ENCODE assay signal across 1 cellular context in the genomic region with DNA sequence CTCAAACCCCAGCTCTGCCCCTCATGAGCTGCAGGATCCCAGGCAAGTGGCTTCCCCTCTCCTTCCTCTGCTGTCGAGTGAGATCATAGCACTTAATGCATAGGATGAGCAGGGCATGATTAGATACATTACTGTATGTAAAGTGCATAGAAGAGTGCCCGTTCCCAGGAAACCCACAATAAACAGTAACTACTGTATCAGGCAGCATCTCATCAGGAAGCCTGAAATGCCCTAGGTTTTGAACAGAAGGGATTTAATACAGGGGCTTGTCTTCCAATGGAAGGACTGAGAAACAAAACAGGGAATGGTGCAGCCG.
TF ChIP-seq lines count a peak whose summit lies in the region.

No MANE protein-coding gene starts in this region.

TF ChIP-seq in H1, 55 proteins besides CTCF, POLR2A, EP300 and RAD21:
- TF ChIP-seq, protein P1, sequence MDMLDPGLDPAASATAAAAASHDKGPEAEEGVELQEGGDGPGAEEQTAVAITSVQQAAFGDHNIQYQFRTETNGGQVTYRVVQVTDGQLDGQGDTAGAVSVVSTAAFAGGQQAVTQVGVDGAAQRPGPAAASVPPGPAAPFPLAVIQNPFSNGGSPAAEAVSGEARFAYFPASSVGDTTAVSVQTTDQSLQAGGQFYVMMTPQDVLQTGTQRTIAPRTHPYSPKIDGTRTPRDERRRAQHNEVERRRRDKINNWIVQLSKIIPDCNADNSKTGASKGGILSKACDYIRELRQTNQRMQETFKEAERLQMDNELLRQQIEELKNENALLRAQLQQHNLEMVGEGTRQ (IDR thresholded peaks at IDR 0.05; ENCODE audit: low read length), result no peak
- TF ChIP-seq RNF2 (IDR thresholded peaks at IDR 0.05; ENCODE audit: borderline replicate concordance, low read depth, low read length, missing control alignments, poor library complexity, severe bottlenecking), result no peak
- no peak for TF ChIP-seq PHF8 (conservative IDR thresholded peaks at IDR 0.05; ENCODE audit: low read depth, low read length)
- TF ChIP-seq BACH1 (IDR thresholded peaks at IDR 0.05; ENCODE audit: low read length), result no peak
- no peak for TF ChIP-seq ZNF274 (IDR thresholded peaks at IDR 0.05; ENCODE audit: borderline replicate concordance, extremely low read depth, low read length)
- no peak for TF ChIP-seq CBX5 (IDR thresholded peaks at IDR 0.05; ENCODE audit: low read depth, low read length)
- TF ChIP-seq EZH2 (IDR thresholded peaks at IDR 0.05; ENCODE audit: low read depth, low read length, severe bottlenecking), result no peak
- TF ChIP-seq CTBP2 (IDR thresholded peaks at IDR 0.05; ENCODE audit: borderline replicate concordance, insufficient read depth, insufficient read length, low read length), result no peak
- TF ChIP-seq SUZ12 (IDR thresholded peaks at IDR 0.05; ENCODE audit: low read length), result no peak
- no peak for TF ChIP-seq MAFK (IDR thresholded peaks at IDR 0.05; ENCODE audit: low read depth, low read length)
- no peak for TF ChIP-seq TCF12 (IDR thresholded peaks at IDR 0.05; ENCODE audit: low read depth, low read length)
- TF ChIP-seq SAP30 (IDR thresholded peaks at IDR 0.05; ENCODE audit: insufficient read depth, insufficient replicate concordance, low read length), result no peak
- no peak for TF ChIP-seq TEAD4 (IDR thresholded peaks at IDR 0.05; ENCODE audit: low read depth, low read length)
- TF ChIP-seq, protein P2, sequence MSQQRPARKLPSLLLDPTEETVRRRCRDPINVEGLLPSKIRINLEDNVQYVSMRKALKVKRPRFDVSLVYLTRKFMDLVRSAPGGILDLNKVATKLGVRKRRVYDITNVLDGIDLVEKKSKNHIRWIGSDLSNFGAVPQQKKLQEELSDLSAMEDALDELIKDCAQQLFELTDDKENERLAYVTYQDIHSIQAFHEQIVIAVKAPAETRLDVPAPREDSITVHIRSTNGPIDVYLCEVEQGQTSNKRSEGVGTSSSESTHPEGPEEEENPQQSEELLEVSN (IDR thresholded peaks at IDR 0.05), result no peak
- no peak for TF ChIP-seq SP2 (IDR thresholded peaks at IDR 0.05; ENCODE audit: low read length)
